ENCODE assay signal across 10 cellular contexts in genomic region chr18:25284861-25285574, GRCh38.
DNase-seq lines count a peak whose midpoint lies in the region; ATAC-seq and FAIRE-seq lines count a peak whose summit lies in the region.
"Had no signal": no experiment of that assay in that cellular context is flagged by ENCODE, and none has a peak within 500 bp of the region (broad histone marks: within the 10 kb centered on the region; RNA-seq: fewer than 3 reads in every experiment).

No MANE protein-coding gene starts in this region.

- no peaks in the 10 kb centered on the region for H3K4me1 Mint-ChIP-seq in activated CD4-positive, alpha-beta T cell treated with anti-CD3 and anti-CD28 coated beads, Interleukin-2, amount 10 ng/mL, durations not matched to agents 24 days and 14 days
- no peaks in the 10 kb centered on the region for H3K4me1 Mint-ChIP-seq in activated CD8-positive, alpha-beta memory T cell treated with anti-CD3 and anti-CD28 coated beads, Interleukin-2, amount 10 ng/mL, durations not matched to agents 7 days and 5 days
- H3K4me1 Mint-ChIP-seq: T-cell had no signal

- H3K27ac Mint-ChIP-seq in activated CD4-positive, alpha-beta T cell treated with anti-CD3 and anti-CD28 coated beads, Interleukin-2, amount 10 ng/mL, durations not matched to agents 24 days and 14 days: no peak overlapping the region
- no peak overlapping the region for H3K27ac Mint-ChIP-seq in activated CD8-positive, alpha-beta memory T cell treated with anti-CD3 and anti-CD28 coated beads, Interleukin-2, amount 10 ng/mL, durations not matched to agents 7 days and 5 days
- H3K27ac Mint-ChIP-seq: T-cell had no signal

- peak; percentile 91 for ATAC-seq in Right ventricle myocardium superior (ENCODE audit: poor library complexity)
- no peak for ATAC-seq in activated CD8-positive, alpha-beta memory T cell treated with anti-CD3 and anti-CD28 coated beads, Interleukin-2, amount 10 ng/mL, durations not matched to agents 7 days and 5 days
- ATAC-seq: T-cell had no signal

- H3K4me3 Mint-ChIP-seq in activated CD4-positive, alpha-beta T cell treated with anti-CD3 and anti-CD28 coated beads, Interleukin-2, amount 10 ng/mL, durations not matched to agents 24 days and 14 days: no peak overlapping the region
- no peak overlapping the region for H3K4me3 Mint-ChIP-seq in activated CD8-positive, alpha-beta memory T cell treated with anti-CD3 and anti-CD28 coated beads, Interleukin-2, amount 10 ng/mL, durations not matched to agents 7 days and 5 days
- H3K4me3 Mint-ChIP-seq: T-cell had no signal

- CTCF ChIA-PET in activated CD8-positive, alpha-beta memory T cell treated with anti-CD3 and anti-CD28 coated beads, Interleukin-2, amount 10 ng/mL, durations not matched to agents 7 days and 5 days (lab: Charles Lee): no interaction called here

- no peak overlapping the region for H3K27ac ChIP-seq in SJCRH30

- H3K36me3 Mint-ChIP-seq in activated CD4-positive, alpha-beta T cell treated with anti-CD3 and anti-CD28 coated beads, Interleukin-2, amount 10 ng/mL, durations not matched to agents 24 days and 14 days (ENCODE audit: low read depth): no peaks in the 10 kb centered on the region
- H3K36me3 Mint-ChIP-seq in activated CD8-positive, alpha-beta memory T cell treated with anti-CD3 and anti-CD28 coated beads, Interleukin-2, amount 10 ng/mL, durations not matched to agents 7 days and 5 days: no peaks in the 10 kb centered on the region
- H3K36me3 Mint-ChIP-seq: T-cell had no signal

- intact Hi-C loops in Right ventricle myocardium superior (cut with DNase I): loop anchor here (5.0 to 10.0 kb wide), 4 partner anchors 38 to 120 kb away; partner anchors contain the start of gene ZNF521
- intact Hi-C loops in activated CD4-positive, alpha-beta T cell treated with anti-CD3 and anti-CD28 coated beads, Interleukin-2, amount 10 ng/mL, durations not matched to agents 24 days and 14 days (cut with micrococcal nuclease): no loop called here

- no peak for FAIRE-seq in urothelium cell line (lab: Jason Lieb, UNC)

- no peaks in the 10 kb centered on the region for H3K9me3 ChIP-seq in SJCRH30 (replicated peaks)

- H3K9me3 Mint-ChIP-seq in activated CD4-positive, alpha-beta T cell treated with anti-CD3 and anti-CD28 coated beads, Interleukin-2, amount 10 ng/mL, durations not matched to agents 24 days and 14 days: no peaks in the 10 kb centered on the region
- H3K9me3 Mint-ChIP-seq in activated CD8-positive, alpha-beta memory T cell treated with anti-CD3 and anti-CD28 coated beads, Interleukin-2, amount 10 ng/mL, durations not matched to agents 7 days and 5 days (ENCODE audit: low read depth): no peaks in the 10 kb centered on the region
- H3K9me3 Mint-ChIP-seq: T-cell had no signal

- H3K27me3 Mint-ChIP-seq in activated CD4-positive, alpha-beta T cell treated with anti-CD3 and anti-CD28 coated beads, Interleukin-2, amount 10 ng/mL, durations not matched to agents 24 days and 14 days: peaks cover 8% of the 10 kb centered on the region
- H3K27me3 Mint-ChIP-seq in activated CD8-positive, alpha-beta memory T cell treated with anti-CD3 and anti-CD28 coated beads, Interleukin-2, amount 10 ng/mL, durations not matched to agents 7 days and 5 days: no peaks in the 10 kb centered on the region

- H3K4me3 ChIP-seq in H7 (ENCODE audit: insufficient read depth, low read depth, low read length): no peak overlapping the region
- H3K4me3 ChIP-seq in skeletal muscle cell (ENCODE audit: low read depth, low read length): no peak overlapping the region
- H3K4me3 ChIP-seq in SJCRH30: no peak overlapping the region

- H3K4me1 ChIP-seq in SJCRH30: peaks cover 4% of the 10 kb centered on the region; the same call in 1 of the 2 replicates

- H3K36me3 ChIP-seq in H7 (replicated peaks; ENCODE audit: control insufficient read depth, insufficient read depth, low read length) (no peaks in the 10 kb centered on the region), SJCRH30 (no peaks in the 10 kb centered on the region)

- DNase-seq in H7: peak; percentile 7
- peak; percentile 35 for DNase-seq in SK-N-DZ (ENCODE audit: low spot score)
- DNase-seq in Right ventricle myocardium superior: peak; percentile 61
- peak; percentile 80 for DNase-seq in skeletal muscle cell (ENCODE audit: low read depth)
- DNase-seq in urothelium cell line (ENCODE audit: low spot score): no peak
- no peak for DNase-seq in SJCRH30
- DNase-seq in activated CD4-positive, alpha-beta T cell treated with anti-CD3 and anti-CD28 coated beads, Interleukin-2, amount 10 ng/mL, durations not matched to agents 24 days and 14 days: no peak
- DNase-seq in activated CD8-positive, alpha-beta memory T cell treated with anti-CD3 and anti-CD28 coated beads, Interleukin-2, amount 10 ng/mL, durations not matched to agents 7 days and 5 days: no peak
- DNase-seq: activated CD8-positive, alpha-beta memory T cell treated with anti-CD3 and anti-CD28 coated beads, Interleukin-2, amount 50 U/mL, for 4 hours; T-cell had no signal

- H3K27me3 ChIP-seq in H7 (ENCODE audit: control insufficient read depth, insufficient read depth, low read length) (no peaks in the 10 kb centered on the region), SJCRH30 (no peaks in the 10 kb centered on the region)

Comparison
In these comparisons a context has a peak if more than half of its experiments do, and no peak if none do; other contexts are left out.
1. DNase-seq: peak in H7 (single experiment), SK-N-DZ (single experiment), Right ventricle myocardium superior (single experiment) and skeletal muscle cell (single experiment); none in urothelium cell line (single experiment), SJCRH30 (0 of 2), activated CD4-positive, alpha-beta T cell treated with anti-CD3 and anti-CD28 coated beads, Interleukin-2, amount 10 ng/mL, durations not matched to agents 24 days and 14 days (single experiment) and activated CD8-positive, alpha-beta memory T cell treated with anti-CD3 and anti-CD28 coated beads, Interleukin-2, amount 10 ng/mL, durations not matched to agents 7 days and 5 days (single experiment).